Comparison of ENCODE assay signal across 1 cellular context in genomic region chr11:64947202-64947814, GRCh38.
TF ChIP-seq lines count a peak whose summit lies in the region.

No MANE protein-coding gene starts in this region.

TF ChIP-seq in GM23338, 12 proteins besides CTCF, POLR2A, EP300 and RAD21 (continued from another document):
- no peak for TF ChIP-seq REST (IDR thresholded peaks at IDR 0.05; ENCODE audit: unreplicated experiment)
- no peak for TF ChIP-seq ETS1 (IDR thresholded peaks at IDR 0.05)
- TF ChIP-seq POLR2AphosphoS5 (IDR thresholded peaks at IDR 0.05; ENCODE audit: low read depth): no peak
- TF ChIP-seq NANOG (IDR thresholded peaks at IDR 0.05; ENCODE audit: borderline replicate concordance): no peak
- TF ChIP-seq ZNF114 (CRISPR knock-in tag; IDR thresholded peaks at IDR 0.05): no peak
- no peak for TF ChIP-seq ZNF462 (CRISPR knock-in tag; IDR thresholded peaks at IDR 0.05)
- TF ChIP-seq EZH2 (IDR thresholded peaks at IDR 0.05; ENCODE audit: low read depth, unreplicated experiment): no peak
- no peak for TF ChIP-seq EZH2phosphoT487 (IDR thresholded peaks at IDR 0.05; ENCODE audit: unreplicated experiment)
